25 cellular contexts compared by ENCODE assay signal in genomic region chr21:42193721-42194120, GRCh38. TPM values are rescaled to one million over a fixed set of nuclear protein-coding genes. Genes with fewer than 3 reads are reported as not detected.
DNase-seq lines count a peak whose midpoint lies in the region; ATAC-seq, FAIRE-seq and TF ChIP-seq lines count a peak whose summit lies in the region.
"Had no signal": no experiment of that assay in that cellular context is flagged by ENCODE, and none has a peak within 500 bp of the region (broad histone marks: within the 10 kb centered on the region; RNA-seq: fewer than 3 reads in every experiment).

No MANE protein-coding gene starts in this region.

- H2AFZ ChIP-seq in DND-41 (ENCODE audit: low read depth, low read length) = no peak overlapping the region
- no peak overlapping the region for H2AFZ ChIP-seq in K562 (ENCODE audit: low read depth, low read length)

- TF ChIP-seq EP300 in K562 (IDR thresholded peaks at IDR 0.05; ENCODE audit: low read length) = no peak

- H3K27me3 Mint-ChIP-seq in CD4-positive, alpha-beta T cell = no peaks in the 10 kb centered on the region

- no peaks in the 10 kb centered on the region for H3K27me3 ChIP-seq in CD4-positive, alpha-beta T cell (ENCODE audit: control insufficient read depth, insufficient read depth, low read length)
- no peaks in the 10 kb centered on the region for H3K27me3 ChIP-seq in DND-41 (ENCODE audit: insufficient read depth, low read length, poor library complexity)
- peaks cover 25 to 54% of the 10 kb centered on the region in 2 experiments for H3K27me3 ChIP-seq in K562 (ENCODE audit: control insufficient read depth in 2 of 2, insufficient read depth in 2 of 2, low read length in 2 of 2)
- H3K27me3 ChIP-seq: gastroesophageal sphincter, SJCRH30, upper lobe of left lung had no signal

- WGBS in K562 (ENCODE audit: insufficient coverage, low coverage, missing lambda C conversion rate) = 0% methylated on average over 6 of the region's 6 CpGs

- POLR2A ChIA-PET in CD4-positive, alpha-beta T cell (lab: Charles Lee) = interaction anchor here (0.7 to 1.6 kb wide), 3 partner anchors 26 to 45 kb away, joined by 3 to 9 read pairs (median 3); no protein-coding TSS in a partner anchor
- POLR2A ChIA-PET in K562 (lab: Yijun Ruan, JAX) = interaction anchor here (0.7 kb wide), 1 partner anchor 343 kb away, joined by 3 read pairs; no protein-coding TSS in a partner anchor

- H4K20me1 ChIP-seq in DND-41 (ENCODE audit: insufficient read depth, low read length) = no peaks in the 10 kb centered on the region
- no peaks in the 10 kb centered on the region for H4K20me1 ChIP-seq in K562 (replicated peaks; ENCODE audit: control insufficient read depth, insufficient read depth, low read length)

- FAIRE-seq in K562 (lab: Jason Lieb, UNC) = no peak
- FAIRE-seq: GM18507, keratinocyte, small intestine had no signal

- in situ Hi-C loops in K562 (cut with MboI) = no loop called here

- no peaks in the 10 kb centered on the region for H3K9me3 ChIP-seq in CD4-positive, alpha-beta T cell (ENCODE audit: control insufficient read depth, low read length)
- H3K9me3 ChIP-seq in DND-41 (ENCODE audit: insufficient read depth, low read length, severe bottlenecking) (no peaks in the 10 kb centered on the region), K562 (replicated peaks; ENCODE audit: control insufficient read depth, insufficient read depth, low read depth, low read length) (no peaks in the 10 kb centered on the region)
- H3K9me3 ChIP-seq: esophagus squamous epithelium, gastroesophageal sphincter, HAP-1, psoas muscle, SJCRH30, stomach, upper lobe of left lung had no signal

- H3K4me1 ChIP-seq in DND-41 (ENCODE audit: insufficient read depth, low read length) (peaks cover 50% of the 10 kb centered on the region), K562 (replicated peaks in 1 of 2; ENCODE audit: control insufficient read depth in 2 of 2, insufficient read depth in 2 of 2, low read length in 2 of 2) (no peaks in the 10 kb centered on the region)
- H3K4me1 ChIP-seq: HAP-1, psoas muscle had no signal

- no peaks in the 10 kb centered on the region for H3K9me1 ChIP-seq in K562 (ENCODE audit: control insufficient read depth, insufficient read depth, low read length)

- no peak for ATAC-seq in CD4-positive, alpha-beta T cell (ENCODE audit: poor library complexity)
- ATAC-seq in DND-41 (ENCODE audit: insufficient read depth, low read depth) (no peak), K562 (no peak)
- ATAC-seq: gastroesophageal sphincter, psoas muscle had no signal

- peak overlapping the region; percentile 90 for H3K27ac Mint-ChIP-seq in CD4-positive, alpha-beta T cell
- H3K27ac Mint-ChIP-seq: nephron progenitor cell had no signal

- TF ChIP-seq RAD21 in K562 (CRISPR knock-in tag; conservative IDR thresholded peaks at IDR 0.05 in 1 of 2, IDR thresholded peaks at IDR 0.05 in 1 of 2) = no peak

- CTCF ChIA-PET in CD4-positive, alpha-beta T cell (lab: Charles Lee) = no interaction called here
- CTCF ChIA-PET in K562 (lab: Yijun Ruan, JAX; ENCODE audit: low intra/inter-chr PET ratio) = no interaction called here

- H3K36me3 ChIP-seq in DND-41 (ENCODE audit: insufficient read depth, low read length) (no peaks in the 10 kb centered on the region), K562 (ENCODE audit: control insufficient read depth, insufficient read depth, low read length) (no peaks in the 10 kb centered on the region)
- H3K36me3 ChIP-seq: esophagus squamous epithelium, gastroesophageal sphincter, HAP-1, SJCRH30, stomach, upper lobe of left lung had no signal

- H3K79me2 ChIP-seq in DND-41 (ENCODE audit: insufficient read depth, low read length) (no peaks in the 10 kb centered on the region), K562 (ENCODE audit: control insufficient read depth, insufficient read depth, low read length) (no peaks in the 10 kb centered on the region)

- peaks cover 76% of the 10 kb centered on the region for H3K4me1 Mint-ChIP-seq in CD4-positive, alpha-beta T cell (ENCODE audit: low read depth)

- H3K9ac ChIP-seq in DND-41 (ENCODE audit: low read depth, low read length) = no peak overlapping the region
- H3K9ac ChIP-seq in K562 (ENCODE audit: insufficient read depth in 1 of 2, low read depth in 2 of 2, low read length in 2 of 2) = no peak overlapping the region

- BruUV-seq in K562 (replicated peaks; lab: Mats Ljungman, UMichigan) = no TSS peak

- TF ChIP-seq CTCF in CD4-positive, alpha-beta T cell (IDR thresholded peaks at IDR 0.05) = no peak
- TF ChIP-seq CTCF in DND-41 (IDR thresholded peaks at IDR 0.05; ENCODE audit: borderline replicate concordance, extremely low read depth, low read length, poor library complexity, severe bottlenecking) (no peak), K562 (IDR thresholded peaks at IDR 0.05 in 2 of 3, conservative IDR thresholded peaks at IDR 0.05 in 1 of 3; ENCODE audit: insufficient read depth in 2 of 3, low read depth in 1 of 3, low read length in 3 of 3) (no peak), GM10266 (IDR thresholded peaks at IDR 0.05; ENCODE audit: control insufficient read depth, insufficient read depth, low read depth, missing control alignments) (no peak)

- no peak overlapping the region for H3K4me3 ChIP-seq in DND-41 (ENCODE audit: low read depth in 1 of 2, low read length in 2 of 2)
- no peak overlapping the region for H3K4me3 ChIP-seq in K562
- H3K4me3 ChIP-seq: esophagus squamous epithelium, gastroesophageal sphincter, HAP-1, psoas muscle, SJCRH30, stomach, upper lobe of left lung had no signal

- DNase-seq in CD4-positive, alpha-beta T cell = no peak
- DNase-seq in DND-41 = no peak
- no peak for DNase-seq in K562 (ENCODE audit: extremely low read depth in 1 of 4, low spot score in 3 of 4)
- DNase-seq in mucosa of gallbladder (ENCODE audit: low spot score) = peak; percentile 8
- DNase-seq in HuH-7.5 (ENCODE audit: low spot score) = no peak
- no peak for DNase-seq in GM10266 (ENCODE audit: extremely low spot score)
- no peak for DNase-seq in NOMO-1 (lab: John Stamatoyannopoulos, UW; ENCODE audit: unreplicated experiment in 2 of 2)
- DNase-seq: amygdala, caudate nucleus, esophagus squamous epithelium, KG1, NCI-H1930, NCI-H226, NCI-H774, nephron progenitor cell, psoas muscle, SJCRH30, small intestine, stomach, upper lobe of left lung had no signal

- TF ChIP-seq POLR2A in K562 (conservative IDR thresholded peaks at IDR 0.05) = no peak

- H3K27ac ChIP-seq in CD4-positive, alpha-beta T cell (ENCODE audit: low read depth, low read length) = no peak overlapping the region
- H3K27ac ChIP-seq in DND-41 (ENCODE audit: low read length) (peak overlapping the region; percentile 53), K562 (ENCODE audit: extremely low read depth, low read depth, low read length) (no peak overlapping the region)
- H3K27ac ChIP-seq: gastroesophageal sphincter, psoas muscle, SJCRH30, stomach, upper lobe of left lung had no signal

- intact Hi-C loops in CD4-positive, alpha-beta T cell (cut with DNase I, micrococcal nuclease) = no loop called here
- intact Hi-C loops in K562 (cut with micrococcal nuclease) = no loop called here

- H3K4me2 ChIP-seq in DND-41 (ENCODE audit: insufficient read depth, low read length) (no peak overlapping the region), K562 (ENCODE audit: insufficient read depth, low read length) (no peak overlapping the region)

- H3K4me3 Mint-ChIP-seq in CD4-positive, alpha-beta T cell = peak overlapping the region; percentile 68
- H3K4me3 Mint-ChIP-seq: nephron progenitor cell had no signal

- no peaks in the 10 kb centered on the region for H3K9me3 Mint-ChIP-seq in CD4-positive, alpha-beta T cell
- H3K9me3 Mint-ChIP-seq: activated T-cell treated with anti-CD3 and anti-CD28 coated beads, Interleukin-2, amount 50 U/mL, for 72 hours had no signal

- no peaks in the 10 kb centered on the region for H3K36me3 Mint-ChIP-seq in CD4-positive, alpha-beta T cell (ENCODE audit: low read depth)

TF ChIP-seq in K562, 482 proteins besides CTCF, POLR2A, EP300 and RAD21 (continues in another document):
- TF ChIP-seq, protein P1, sequence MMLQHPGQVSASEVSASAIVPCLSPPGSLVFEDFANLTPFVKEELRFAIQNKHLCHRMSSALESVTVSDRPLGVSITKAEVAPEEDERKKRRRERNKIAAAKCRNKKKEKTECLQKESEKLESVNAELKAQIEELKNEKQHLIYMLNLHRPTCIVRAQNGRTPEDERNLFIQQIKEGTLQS (IDR thresholded peaks at IDR 0.05) = no peak
- TF ChIP-seq, protein P1 (CRISPR knock-in tag; conservative IDR thresholded peaks at IDR 0.05) = no peak
- TF ChIP-seq ZNF584 (CRISPR knock-in tag; IDR thresholded peaks at IDR 0.05; ENCODE audit: low read depth) (0 out of 2 replicates have a peak, but pooled peaks have one; percentile 5), ZBTB8A (IDR thresholded peaks at IDR 0.05; ENCODE audit: partially characterized antibody) (no peak)

RNA-seq across cellular contexts. Expression of gene ABCG1, which starts 25.2 kb away (rescaled TPM):
- total RNA-seq in CD4-positive, alpha-beta T cell = 100 to 1,000 TPM; 109 to 116 TPM
- total RNA-seq in K562 (2011; cell fraction: chromatin; rRNA removed; ENCODE audit: low replicate concordance) = not detected in 2 replicates
- total RNA-seq in K562 (2011; cell fraction: nucleolus; rRNA removed) = not detected in 2 replicates
- not detected in 2 replicates for total RNA-seq in K562 (2011; cell fraction: nucleoplasm; rRNA removed)
- total RNA-seq in K562 (2014; rRNA removed) (0.12 TPM in 1 of 2 replicates, not detected in the other), K562 (2014; rRNA removed; fragmentation: Illumina TruSeq; extraction: Trizol) (not detected in 2 replicates), K562 (2015; rRNA removed; fragmentation: Illumina TruSeq; extraction: Trizol) (0.04 and 0.08 TPM in 2 replicates), K562 (2021) (0.07 and 0.09 TPM in 2 replicates), mucosa of gallbladder (19.5 TPM)
- polyA plus RNA-seq in K562 (2011; rRNA removed) (not detected in 2 replicates), K562 (2014; fragmentation: Illumina TruSeq; extraction: Trizol) (not detected in 2 replicates), K562 (2014; fragmentation: Nextera tagmentation; extraction: Ambion mirVana) (not detected), K562 (2014; rRNA removed) (not detected in 2 replicates)
- not detected in 2 replicates for polyA plus RNA-seq in K562 (2011; cell fraction: cytosol; rRNA removed)
- not detected in 2 replicates for polyA plus RNA-seq in K562 (2011; cell fraction: nucleus; rRNA removed)
- 0.07 TPM in 1 of 2 replicates, not detected in the other for polyA plus RNA-seq in K562 (2012)
- not detected in 2 replicates for polyA minus RNA-seq in K562 (2011; rRNA and poly(A)+ RNA removed)
- not detected in 2 replicates for polyA minus RNA-seq in K562 (2011; cell fraction: cytosol; rRNA and poly(A)+ RNA removed)
- not detected in 2 replicates for polyA minus RNA-seq in K562 (2011; cell fraction: nucleus; rRNA and poly(A)+ RNA removed)

Comparison
In these comparisons a context has a peak if more than half of its experiments do, and no peak if none do; other contexts are left out.
1. RNA of gene ABCG1, which starts 25.2 kb away (total RNA-seq): 109 to 116 TPM in CD4-positive, alpha-beta T cell and 19.5 TPM in mucosa of gallbladder (single experiment); 0.04 to 0.12 TPM in K562; every median in the first group is over 10 times any median in the second.